Comparison of ENCODE assay signal across 16 cellular contexts in the genomic region with DNA sequence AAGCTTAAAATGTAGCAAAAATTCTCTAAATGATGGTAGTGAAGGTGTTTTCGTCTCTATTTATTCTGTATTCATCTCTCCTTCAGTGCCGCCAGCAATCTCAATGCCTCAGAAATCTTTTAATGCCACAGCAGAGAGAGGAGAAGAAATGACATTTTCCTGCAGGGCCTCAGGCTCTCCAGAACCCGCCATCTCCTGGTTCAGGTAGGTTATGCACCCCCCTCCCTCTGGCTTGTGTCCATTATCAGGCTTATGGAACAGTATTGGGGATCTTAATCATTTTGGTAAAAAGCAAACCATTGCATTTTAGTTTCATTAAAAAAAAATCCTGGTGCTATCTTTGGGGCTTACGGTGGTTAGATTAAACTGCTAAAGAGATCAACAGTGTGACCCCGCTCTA.
DNase-seq lines count a peak whose midpoint lies in the region; ATAC-seq and TF ChIP-seq lines count a peak whose summit lies in the region.
"Had no signal": no experiment of that assay in that cellular context is flagged by ENCODE, and none has a peak within 500 bp of the region (broad histone marks: within the 10 kb centered on the region; RNA-seq: fewer than 3 reads in every experiment).

No MANE protein-coding gene starts in this region.

- no peak overlapping the region for H3K4me3 ChIP-seq in BE2C (ENCODE audit: low read depth, low read length)
- no peak overlapping the region for H3K4me3 ChIP-seq in GM23338
- H3K4me3 ChIP-seq in RWPE2 (ENCODE audit: severe bottlenecking) = no peak overlapping the region
- no peak overlapping the region for H3K4me3 ChIP-seq in fibroblast of villous mesenchyme (ENCODE audit: low read depth, low read length)
- H3K4me3 ChIP-seq: HAP-1 had no signal

- H3K27me3 Mint-ChIP-seq in GM23338 (ENCODE audit: insufficient read depth, low read depth, poor library complexity) = no peaks in the 10 kb centered on the region

- H3K9me3 Mint-ChIP-seq in GM23338 = no peaks in the 10 kb centered on the region
- H3K9me3 Mint-ChIP-seq: T-helper 1 cell treated with Interleukin-12 subunit alpha and Interleukin-12 subunit beta and Interleukin-4 antibody, amounts not matched to agents 30 μg/mL and 1 μg/mL, for 36 hours had no signal

- no peak overlapping the region for H3K4me3 Mint-ChIP-seq in GM23338
- H3K4me3 Mint-ChIP-seq: CD14-positive monocyte; T-helper 1 cell treated with Interleukin-12 subunit alpha and Interleukin-12 subunit beta and Interleukin-4 antibody, amounts not matched to agents 30 μg/mL and 1 μg/mL, for 36 hours had no signal

- no peaks in the 10 kb centered on the region for H3K36me3 Mint-ChIP-seq in GM23338 (ENCODE audit: low read depth)
- H3K36me3 Mint-ChIP-seq: CD14-positive monocyte had no signal

- no peak overlapping the region for H3K27ac Mint-ChIP-seq in GM23338
- H3K27ac Mint-ChIP-seq: CD14-positive monocyte; T-helper 1 cell treated with Interleukin-12 subunit alpha and Interleukin-12 subunit beta and Interleukin-4 antibody, amounts not matched to agents 30 μg/mL and 1 μg/mL, for 36 hours had no signal

- H3K4me1 ChIP-seq in BE2C = no peaks in the 10 kb centered on the region
- no peaks in the 10 kb centered on the region for H3K4me1 ChIP-seq in GM23338 (ENCODE audit: insufficient read depth)
- H3K4me1 ChIP-seq in RWPE2 (ENCODE audit: insufficient read depth, poor library complexity, severe bottlenecking) = no peaks in the 10 kb centered on the region
- H3K4me1 ChIP-seq: HAP-1 had no signal

- no peak overlapping the region for H3K4me2 ChIP-seq in GM23338

- no peak overlapping the region for H2AFZ ChIP-seq in GM23338

- no peaks in the 10 kb centered on the region for H3K36me3 ChIP-seq in BE2C
- H3K36me3 ChIP-seq in GM23338 (ENCODE audit: insufficient read depth) = no peaks in the 10 kb centered on the region
- H3K36me3 ChIP-seq in RWPE2 (ENCODE audit: low read depth) = no peaks in the 10 kb centered on the region
- H3K36me3 ChIP-seq: HAP-1 had no signal

- H3K27ac ChIP-seq in GM23338 (ENCODE audit: low read depth) (no peak overlapping the region), RWPE2 (ENCODE audit: poor library complexity, severe bottlenecking) (no peak overlapping the region)

- H3K9me3 ChIP-seq in BE2C (no peaks in the 10 kb centered on the region), RWPE2 (ENCODE audit: severe bottlenecking) (no peaks in the 10 kb centered on the region)
- H3K9me3 ChIP-seq: HAP-1 had no signal

- no peaks in the 10 kb centered on the region for H3K27me3 ChIP-seq in BE2C
- no peaks in the 10 kb centered on the region for H3K27me3 ChIP-seq in GM23338 (ENCODE audit: insufficient read depth)
- peaks cover 2% of the 10 kb centered on the region for H3K27me3 ChIP-seq in RWPE2 (ENCODE audit: insufficient read depth, poor library complexity, severe bottlenecking)

- H3K4me1 Mint-ChIP-seq in GM23338 = no peaks in the 10 kb centered on the region
- H3K4me1 Mint-ChIP-seq: CD14-positive monocyte had no signal

- TF ChIP-seq CTCF in BE2C (IDR thresholded peaks at IDR 0.05; ENCODE audit: low read depth, low read length) (peak; percentile 40), GM23338 (conservative IDR thresholded peaks at IDR 0.05; ENCODE audit: low read depth in 2 of 2) (peak; percentile 45 to 62), RWPE2 (IDR thresholded peaks at IDR 0.05; ENCODE audit: poor library complexity, severe bottlenecking) (peak; percentile 8), fibroblast of villous mesenchyme (IDR thresholded peaks at IDR 0.05; ENCODE audit: insufficient read depth, low read depth, low read length) (peak; percentile 8)

- no peaks in the 10 kb centered on the region for H3K9me2 ChIP-seq in GM23338 (ENCODE audit: insufficient read depth)

- ATAC-seq in GM23338 (peak; percentile 87), RWPE2 (ENCODE audit: low read depth) (peak; percentile 46; the same call in 1 of the 3 replicates), GM21723 (IDR thresholded peaks at IDR 0.05; ENCODE audit: unreplicated experiment) (no peak), GM18519 (IDR thresholded peaks at IDR 0.05; ENCODE audit: low FRiP score, unreplicated experiment) (no peak), HG02840 (IDR thresholded peaks at IDR 0.05; ENCODE audit: low FRiP score, unreplicated experiment) (no peak)
- ATAC-seq: SK-N-SH treated with all-trans-retinoic acid at 6 μM for 48 hours had no signal

- H3K79me2 ChIP-seq in GM23338 (replicated peaks; ENCODE audit: insufficient read depth) = no peaks in the 10 kb centered on the region

- no peaks in the 10 kb centered on the region for H4K20me1 ChIP-seq in GM23338 (replicated peaks; ENCODE audit: insufficient read depth)

- H3F3A ChIP-seq in GM23338 (replicated peaks; ENCODE audit: low read depth) = no peaks in the 10 kb centered on the region

- DNase-seq in BE2C (no peak), GM23338 (ENCODE audit: low spot score) (peak; percentile 60), RWPE2 (ENCODE audit: low spot score) (no peak), fibroblast of villous mesenchyme (ENCODE audit: low read depth) (no peak)
- DNase-seq: GF-D8, MV-4-11, NCI-H187 treated with DMSO at 0.1 percent for 48 hours, NCI-H510A treated with DMSO at 0.1 percent for 48 hours, SHP77 treated with DMSO at 0.1 percent for 48 hours had no signal

TF ChIP-seq in GM23338, 12 proteins besides CTCF, POLR2A, EP300 and RAD21 (continues in another document):
- no peak for TF ChIP-seq EZH2phosphoT487 (IDR thresholded peaks at IDR 0.05; ENCODE audit: unreplicated experiment)
- TF ChIP-seq, protein P1, sequence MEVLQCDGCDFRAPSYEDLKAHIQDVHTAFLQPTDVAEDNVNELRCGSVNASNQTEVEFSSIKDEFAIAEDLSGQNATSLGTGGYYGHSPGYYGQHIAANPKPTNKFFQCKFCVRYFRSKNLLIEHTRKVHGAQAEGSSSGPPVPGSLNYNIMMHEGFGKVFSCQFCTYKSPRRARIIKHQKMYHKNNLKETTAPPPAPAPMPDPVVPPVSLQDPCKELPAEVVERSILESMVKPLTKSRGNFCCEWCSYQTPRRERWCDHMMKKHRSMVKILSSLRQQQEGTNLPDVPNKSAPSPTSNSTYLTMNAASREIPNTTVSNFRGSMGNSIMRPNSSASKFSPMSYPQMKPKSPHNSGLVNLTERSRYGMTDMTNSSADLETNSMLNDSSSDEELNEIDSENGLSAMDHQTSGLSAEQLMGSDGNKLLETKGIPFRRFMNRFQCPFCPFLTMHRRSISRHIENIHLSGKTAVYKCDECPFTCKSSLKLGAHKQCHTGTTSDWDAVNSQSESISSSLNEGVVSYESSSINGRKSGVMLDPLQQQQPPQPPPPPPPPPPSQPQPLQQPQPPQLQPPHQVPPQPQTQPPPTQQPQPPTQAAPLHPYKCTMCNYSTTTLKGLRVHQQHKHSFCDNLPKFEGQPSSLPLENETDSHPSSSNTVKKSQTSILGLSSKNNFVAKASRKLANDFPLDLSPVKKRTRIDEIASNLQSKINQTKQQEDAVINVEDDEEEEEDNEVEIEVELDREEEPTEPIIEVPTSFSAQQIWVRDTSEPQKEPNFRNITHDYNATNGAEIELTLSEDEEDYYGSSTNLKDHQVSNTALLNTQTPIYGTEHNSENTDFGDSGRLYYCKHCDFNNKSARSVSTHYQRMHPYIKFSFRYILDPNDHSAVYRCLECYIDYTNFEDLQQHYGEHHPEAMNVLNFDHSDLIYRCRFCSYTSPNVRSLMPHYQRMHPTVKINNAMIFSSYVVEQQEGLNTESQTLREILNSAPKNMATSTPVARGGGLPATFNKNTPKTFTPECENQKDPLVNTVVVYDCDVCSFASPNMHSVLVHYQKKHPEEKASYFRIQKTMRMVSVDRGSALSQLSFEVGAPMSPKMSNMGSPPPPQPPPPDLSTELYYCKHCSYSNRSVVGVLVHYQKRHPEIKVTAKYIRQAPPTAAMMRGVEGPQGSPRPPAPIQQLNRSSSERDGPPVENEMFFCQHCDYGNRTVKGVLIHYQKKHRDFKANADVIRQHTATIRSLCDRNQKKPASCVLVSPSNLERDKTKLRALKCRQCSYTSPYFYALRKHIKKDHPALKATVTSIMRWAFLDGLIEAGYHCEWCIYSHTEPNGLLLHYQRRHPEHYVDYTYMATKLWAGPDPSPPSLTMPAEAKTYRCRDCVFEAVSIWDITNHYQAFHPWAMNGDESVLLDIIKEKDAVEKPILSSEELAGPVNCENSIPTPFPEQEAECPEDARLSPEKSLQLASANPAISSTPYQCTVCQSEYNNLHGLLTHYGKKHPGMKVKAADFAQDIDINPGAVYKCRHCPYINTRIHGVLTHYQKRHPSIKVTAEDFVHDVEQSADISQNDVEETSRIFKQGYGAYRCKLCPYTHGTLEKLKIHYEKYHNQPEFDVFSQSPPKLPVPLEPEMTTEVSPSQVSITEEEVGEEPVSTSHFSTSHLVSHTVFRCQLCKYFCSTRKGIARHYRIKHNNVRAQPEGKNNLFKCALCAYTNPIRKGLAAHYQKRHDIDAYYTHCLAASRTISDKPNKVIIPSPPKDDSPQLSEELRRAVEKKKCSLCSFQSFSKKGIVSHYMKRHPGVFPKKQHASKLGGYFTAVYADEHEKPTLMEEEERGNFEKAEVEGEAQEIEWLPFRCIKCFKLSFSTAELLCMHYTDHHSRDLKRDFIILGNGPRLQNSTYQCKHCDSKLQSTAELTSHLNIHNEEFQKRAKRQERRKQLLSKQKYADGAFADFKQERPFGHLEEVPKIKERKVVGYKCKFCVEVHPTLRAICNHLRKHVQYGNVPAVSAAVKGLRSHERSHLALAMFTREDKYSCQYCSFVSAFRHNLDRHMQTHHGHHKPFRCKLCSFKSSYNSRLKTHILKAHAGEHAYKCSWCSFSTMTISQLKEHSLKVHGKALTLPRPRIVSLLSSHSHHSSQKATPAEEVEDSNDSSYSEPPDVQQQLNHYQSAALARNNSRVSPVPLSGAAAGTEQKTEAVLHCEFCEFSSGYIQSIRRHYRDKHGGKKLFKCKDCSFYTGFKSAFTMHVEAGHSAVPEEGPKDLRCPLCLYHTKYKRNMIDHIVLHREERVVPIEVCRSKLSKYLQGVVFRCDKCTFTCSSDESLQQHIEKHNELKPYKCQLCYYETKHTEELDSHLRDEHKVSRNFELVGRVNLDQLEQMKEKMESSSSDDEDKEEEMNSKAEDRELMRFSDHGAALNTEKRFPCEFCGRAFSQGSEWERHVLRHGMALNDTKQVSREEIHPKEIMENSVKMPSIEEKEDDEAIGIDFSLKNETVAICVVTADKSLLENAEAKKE (CRISPR knock-in tag; IDR thresholded peaks at IDR 0.05) = no peak
- TF ChIP-seq, protein P2, sequence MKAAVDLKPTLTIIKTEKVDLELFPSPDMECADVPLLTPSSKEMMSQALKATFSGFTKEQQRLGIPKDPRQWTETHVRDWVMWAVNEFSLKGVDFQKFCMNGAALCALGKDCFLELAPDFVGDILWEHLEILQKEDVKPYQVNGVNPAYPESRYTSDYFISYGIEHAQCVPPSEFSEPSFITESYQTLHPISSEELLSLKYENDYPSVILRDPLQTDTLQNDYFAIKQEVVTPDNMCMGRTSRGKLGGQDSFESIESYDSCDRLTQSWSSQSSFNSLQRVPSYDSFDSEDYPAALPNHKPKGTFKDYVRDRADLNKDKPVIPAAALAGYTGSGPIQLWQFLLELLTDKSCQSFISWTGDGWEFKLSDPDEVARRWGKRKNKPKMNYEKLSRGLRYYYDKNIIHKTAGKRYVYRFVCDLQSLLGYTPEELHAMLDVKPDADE (IDR thresholded peaks at IDR 0.05) = no peak
- no peak for TF ChIP-seq ZNF114 (CRISPR knock-in tag; IDR thresholded peaks at IDR 0.05)
- TF ChIP-seq NANOG (IDR thresholded peaks at IDR 0.05; ENCODE audit: borderline replicate concordance) = no peak
- no peak for TF ChIP-seq JUNB (IDR thresholded peaks at IDR 0.05; ENCODE audit: unreplicated experiment)

Comparison
In these comparisons a context has a peak if more than half of its experiments do, and no peak if none do; other contexts are left out.
1. ATAC-seq: peak in GM23338 (single experiment) and RWPE2 (single experiment); none in GM21723 (single experiment), GM18519 (single experiment) and HG02840 (single experiment).
2. Peak in every context shown above with its lines, with median percentiles within 50 percentile points of each other: CTCF ChIP-seq.